In the genomic region with DNA sequence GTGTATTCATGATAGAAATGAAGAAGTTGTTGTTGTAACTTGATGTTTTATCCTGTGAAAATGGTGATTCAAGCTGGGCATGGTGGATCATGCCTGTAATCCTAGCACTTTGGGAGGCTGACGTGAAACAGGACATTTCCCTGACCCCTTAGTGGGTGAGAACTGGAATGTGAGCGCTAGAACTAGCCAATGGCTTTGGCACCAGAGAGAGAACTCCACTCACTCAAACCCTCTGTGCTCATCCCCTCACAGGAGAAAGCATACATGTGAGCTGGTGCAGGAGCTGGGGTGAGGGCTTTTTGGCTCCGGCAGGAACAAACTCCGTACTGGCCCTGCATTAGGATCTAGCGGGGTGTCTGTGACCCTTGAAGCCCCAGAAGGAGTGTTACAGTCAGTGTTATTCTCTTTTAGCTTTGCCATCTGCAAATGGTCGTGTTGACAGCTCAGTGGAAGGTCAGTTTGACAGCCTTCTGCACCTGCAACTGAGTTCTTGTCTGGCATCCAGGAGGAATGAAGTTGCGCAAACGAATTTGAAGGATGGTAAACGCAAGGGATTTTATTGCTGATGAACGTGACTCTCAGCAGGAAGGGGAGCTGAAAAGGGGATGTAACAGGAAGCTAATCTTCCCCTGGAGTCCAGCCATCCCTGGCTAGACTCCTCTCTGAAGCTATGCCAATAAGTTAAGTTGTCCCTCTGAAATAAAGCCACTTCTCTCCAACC, we compare ENCODE assay signal across 30 cellular contexts.
"Had no signal": no experiment of that assay in that cellular context is flagged by ENCODE, and none has a peak within 500 bp of the region (broad histone marks: within the 10 kb centered on the region; RNA-seq: fewer than 3 reads in every experiment).

No MANE protein-coding gene starts in this region.

- H3K27me3 ChIP-seq: ascending aorta, body of pancreas, cardiac muscle cell, MG63, Peyer's patch had no signal

- H3K27ac ChIP-seq: ascending aorta, body of pancreas, cardiac muscle cell, Peyer's patch, SK-N-MC, WERI-Rb-1 had no signal

- H3K27ac Mint-ChIP-seq: activated CD8-positive, alpha-beta T cell treated with anti-CD3 and anti-CD28 coated beads for 36 hours; activated naive CD4-positive, alpha-beta T cell treated with anti-CD3 and anti-CD28 coated beads, Interleukin-2, amount 50 U/mL, for 24 hours; activated T-cell treated with anti-CD3 and anti-CD28 coated beads, Interleukin-2, amount 50 U/mL, for 24 hours; activated T-helper 1 cell treated with anti-CD3 and anti-CD28 coated beads, Interleukin-12 subunit alpha, Interleukin-12 subunit beta, Interleukin-2, Interleukin-4 antibody, amounts not matched to agents 30 ng/mL and 10 ng/mL and 1 ng/mL, durations not matched to agents 14 hours and 24 hours and 36 hours; IgD-negative memory B cell had no signal

- H3K4me3 ChIP-seq: ascending aorta, body of pancreas, cardiac muscle cell, MG63, Peyer's patch, SK-N-MC had no signal

- DNase-seq: activated CD4-positive, alpha-beta T cell treated with anti-CD3 and anti-CD28 coated beads for 4 hours; activated CD8-positive, alpha-beta memory T cell treated with anti-CD3 and anti-CD28 coated beads, Interleukin-2, amount 50 U/mL, for 48 hours; activated CD8-positive, alpha-beta T cell treated with anti-CD3 and anti-CD28 coated beads for 36 hours; activated effector memory CD4-positive, alpha-beta T cell treated with Interleukin-2 at 50 U/mL for 16 hours; activated naive CD4-positive, alpha-beta T cell; activated T-cell treated with anti-CD3 and anti-CD28 coated beads, Interleukin-2, amount 50 U/mL, for 24 hours; body of pancreas; cerebellar nuclear complex; KG1; MG63; MV-4-11; NCI-H1092 treated with DMSO at 0.1 percent for 48 hours; NCI-H1417 treated with DMSO at 0.1 percent for 48 hours; NCI-H1694; NCI-H2029; NCI-H345; NCI-H510A; NCI-H526 treated with DMSO at 0.1 percent for 48 hours; NK-92 treated with Interleukin-12 subunit alpha and Interleukin-12 subunit beta, amount 100 ng/mL, for 24 hours; OCI-M1; Peyer's patch; T-helper 1 cell; WERI-Rb-1 had no signal

- H3K27me3 Mint-ChIP-seq: activated CD8-positive, alpha-beta T cell treated with anti-CD3 and anti-CD28 coated beads for 36 hours; activated naive CD4-positive, alpha-beta T cell treated with anti-CD3 and anti-CD28 coated beads, Interleukin-2, amount 50 U/mL, for 24 hours; activated T-cell treated with anti-CD3 and anti-CD28 coated beads, Interleukin-2, amount 50 U/mL, for 24 hours; IgD-negative memory B cell had no signal

- H3K4me1 ChIP-seq: ascending aorta, body of pancreas, Peyer's patch had no signal

- ATAC-seq: activated CD4-positive, CD25-positive, alpha-beta regulatory T cell treated with anti-CD3 and anti-CD28 coated beads, Interleukin-2, amount 50 U/mL, for 24 hours; activated CD8-positive, alpha-beta T cell treated with anti-CD3 and anti-CD28 coated beads for 36 hours; body of pancreas had no signal

- H3K4me1 Mint-ChIP-seq: activated naive CD4-positive, alpha-beta T cell treated with anti-CD3 and anti-CD28 coated beads, Interleukin-2, amount 50 U/mL, for 24 hours; IgD-negative memory B cell had no signal

- H3K36me3 Mint-ChIP-seq: activated naive CD4-positive, alpha-beta T cell treated with anti-CD3 and anti-CD28 coated beads, Interleukin-2, amount 50 U/mL, for 24 hours; IgD-negative memory B cell had no signal

- H3K36me3 ChIP-seq: ascending aorta, cardiac muscle cell, MG63, Peyer's patch, WERI-Rb-1 had no signal

- H3K9me3 Mint-ChIP-seq: activated naive CD4-positive, alpha-beta T cell treated with anti-CD3 and anti-CD28 coated beads, Interleukin-2, amount 50 U/mL, for 24 hours had no signal

- H3K4me3 Mint-ChIP-seq: activated CD8-positive, alpha-beta T cell treated with anti-CD3 and anti-CD28 coated beads for 36 hours; activated naive CD4-positive, alpha-beta T cell treated with anti-CD3 and anti-CD28 coated beads, Interleukin-2, amount 50 U/mL, for 24 hours; activated T-cell treated with anti-CD3 and anti-CD28 coated beads, Interleukin-2, amount 50 U/mL, for 24 hours; activated T-helper 1 cell treated with anti-CD3 and anti-CD28 coated beads, Interleukin-12 subunit alpha, Interleukin-12 subunit beta, Interleukin-2, Interleukin-4 antibody, amounts not matched to agents 30 ng/mL and 10 ng/mL and 1 ng/mL, durations not matched to agents 14 hours and 24 hours and 36 hours; IgD-negative memory B cell had no signal

- H3K9me3 ChIP-seq: ascending aorta, body of pancreas, MG63, Peyer's patch had no signal
